ENCODE assay signal across 18 cellular contexts in genomic region chr14:55948399-55948798, GRCh38.
DNase-seq lines count a peak whose midpoint lies in the region; ATAC-seq, FAIRE-seq and TF ChIP-seq lines count a peak whose summit lies in the region.
"Had no signal": no experiment of that assay in that cellular context is flagged by ENCODE, and none has a peak within 500 bp of the region (broad histone marks: within the 10 kb centered on the region; RNA-seq: fewer than 3 reads in every experiment).

No MANE protein-coding gene starts in this region.

- POLR2A ChIA-PET in WTC11 (lab: Charles Lee), result no interaction called here

- peaks cover 27% of the 10 kb centered on the region for H3K9me3 ChIP-seq in BLaER1
- H3K9me3 ChIP-seq: A549 had no signal

- H3K4me2 ChIP-seq in BLaER1, result no peak overlapping the region; the same call in 1 of the 2 replicates
- H3K4me2 ChIP-seq: A549 had no signal

- H4K20me1 ChIP-seq in BLaER1, result no peaks in the 10 kb centered on the region

- TF ChIP-seq CTCF in WTC11 (IDR thresholded peaks at IDR 0.05), result no peak
- TF ChIP-seq CTCF in glutamatergic neuron (IDR thresholded peaks at IDR 0.05; ENCODE audit: partially characterized antibody, unreplicated experiment), result no peak

- H3K27me3 Mint-ChIP-seq in WTC11 (ENCODE audit: low read depth) (no peaks in the 10 kb centered on the region; the same call in 1 of the 2 replicates), glutamatergic neuron (ENCODE audit: unreplicated experiment) (peaks cover 7% of the 10 kb centered on the region)

- peak overlapping the region; percentile 21; the same call in 1 of the 2 replicates for H3K27ac ChIP-seq in BLaER1
- H3K27ac ChIP-seq: 22Rv1, A549 had no signal

- H3K36me3 ChIP-seq in BLaER1, result peaks cover 4% of the 10 kb centered on the region; the same call in 1 of the 2 replicates
- H3K36me3 ChIP-seq: HAP-1 had no signal

- CTCF ChIA-PET in WTC11 (lab: Charles Lee), result no interaction called here

- H3K36me3 Mint-ChIP-seq in WTC11, result no peaks in the 10 kb centered on the region
- H3K36me3 Mint-ChIP-seq in glutamatergic neuron (ENCODE audit: unreplicated experiment), result no peaks in the 10 kb centered on the region
- H3K36me3 Mint-ChIP-seq: CD4-positive, CD25-positive, alpha-beta regulatory T cell; CD8-positive, alpha-beta memory T cell had no signal

- peak overlapping the region; percentile 2; the same call in 1 of the 2 replicates for H3K4me3 ChIP-seq in BLaER1
- H3K4me3 ChIP-seq: A549, HAP-1 had no signal

- H3K27me3 ChIP-seq in BLaER1, result no peaks in the 10 kb centered on the region

- H3K4me1 Mint-ChIP-seq in WTC11 (peaks cover 11% of the 10 kb centered on the region), glutamatergic neuron (ENCODE audit: low read depth, unreplicated experiment) (peaks cover 17% of the 10 kb centered on the region)
- H3K4me1 Mint-ChIP-seq: CD4-positive, CD25-positive, alpha-beta regulatory T cell; CD8-positive, alpha-beta memory T cell had no signal

- H3K4me3 Mint-ChIP-seq in WTC11 (no peak overlapping the region), glutamatergic neuron (ENCODE audit: unreplicated experiment) (no peak overlapping the region)
- H3K4me3 Mint-ChIP-seq: CD4-positive, CD25-positive, alpha-beta regulatory T cell; CD8-positive, alpha-beta memory T cell had no signal

- no peak overlapping the region for H3K9ac ChIP-seq in BLaER1

- H3K9me3 Mint-ChIP-seq in WTC11 (peaks cover 4% of the 10 kb centered on the region; the same call in 1 of the 2 replicates), glutamatergic neuron (ENCODE audit: unreplicated experiment) (peaks cover 3% of the 10 kb centered on the region)
- H3K9me3 Mint-ChIP-seq: CD8-positive, alpha-beta memory T cell had no signal

- DNase-seq in HTR-8/SVneo (ENCODE audit: insufficient read length, low spot score) (no peak), WTC11 (ENCODE audit: low spot score) (no peak), glutamatergic neuron (no peak), NCI-H2227 (lab: John Stamatoyannopoulos, UW; ENCODE audit: unreplicated experiment) (no peak), NCI-H2081 treated with DMSO at 0.1 percent for 48 hours (lab: John Stamatoyannopoulos, UW) (no peak)
- DNase-seq: C1 segment of cervical spinal cord; CD4-positive, CD25-positive, alpha-beta regulatory T cell; CD8-positive, alpha-beta memory T cell; COR-L47; GOT3 had no signal

- H3K4me1 ChIP-seq in BLaER1, result peaks cover 64% of the 10 kb centered on the region
- H3K4me1 ChIP-seq: A549 had no signal

- H3K27ac Mint-ChIP-seq in WTC11 (peak overlapping the region; percentile 6; the same call in 1 of the 2 replicates), glutamatergic neuron (ENCODE audit: unreplicated experiment) (peak overlapping the region; percentile 59)
- H3K27ac Mint-ChIP-seq: CD4-positive, CD25-positive, alpha-beta regulatory T cell; CD8-positive, alpha-beta memory T cell had no signal

- no peak for ATAC-seq in WTC11
- ATAC-seq in GM21786 (IDR thresholded peaks at IDR 0.05; ENCODE audit: unreplicated experiment), result no peak
- no peak for ATAC-seq in GM18873 (IDR thresholded peaks at IDR 0.05; ENCODE audit: low FRiP score, unreplicated experiment)
- ATAC-seq: A549 had no signal

- peak; percentile 9 for FAIRE-seq in HTR-8/SVneo (lab: Jason Lieb, UNC)
- FAIRE-seq: A549, G401.6, GM12891 had no signal

TF ChIP-seq in WTC11, 78 proteins besides CTCF, POLR2A, EP300 and RAD21:
- no peak for TF ChIP-seq PRDM15 (CRISPR knock-in tag; IDR thresholded peaks at IDR 0.05)
